In genomic region chr9:96490534-96491078, GRCh38 we compare ENCODE assay signal across 18 cellular contexts. TPM values are rescaled to one million over a fixed set of nuclear protein-coding genes. Genes with fewer than 3 reads are reported as not detected.
DNase-seq lines count a peak whose midpoint lies in the region; ATAC-seq and TF ChIP-seq lines count a peak whose summit lies in the region.
"Had no signal": no experiment of that assay in that cellular context is flagged by ENCODE, and none has a peak within 500 bp of the region (broad histone marks: within the 10 kb centered on the region; RNA-seq: fewer than 3 reads in every experiment).

No MANE protein-coding gene starts in this region.

- TF ChIP-seq CTCF in AG04450 (IDR thresholded peaks at IDR 0.05; ENCODE audit: low read depth, low read length) (no peak), Caco-2 (IDR thresholded peaks at IDR 0.05; ENCODE audit: insufficient read depth in 1 of 2, low read depth in 1 of 2, low read length in 1 of 2, severe bottlenecking in 1 of 2, unreplicated experiment in 1 of 2) (no peak), dorsolateral prefrontal cortex (IDR thresholded peaks at IDR 0.05 in 54 of 56, conservative IDR thresholded peaks at IDR 0.05 in 2 of 56; ENCODE audit: low read depth in 1 of 56, partially characterized antibody in 56 of 56) (no peak)

- peaks cover 19% of the 10 kb centered on the region for H3K79me1 ChIP-seq in mesenchymal stem cell (replicated peaks; ENCODE audit: low read length, poor library complexity, severe bottlenecking)

- H3K9me3 ChIP-seq in AG04450 (ENCODE audit: control insufficient read depth, insufficient read depth, low read length) (no peaks in the 10 kb centered on the region), Caco-2 (no peaks in the 10 kb centered on the region), mesenchymal stem cell (ENCODE audit: control insufficient read depth, low read length) (no peaks in the 10 kb centered on the region)

- ATAC-seq in stimulated activated effector memory CD8-positive, alpha-beta T cell treated with anti-CD3 and anti-CD28 coated beads, Interleukin-12 subunit alpha, Interleukin-12 subunit beta, amount 100 ng/mL, for 72 hours: no peak
- ATAC-seq in activated T-cell treated with anti-CD3 and anti-CD28 coated beads, Interleukin-2, amount 50 U/mL, for 72 hours (replicated peaks in 1 of 2): no peak

- H2AK5ac ChIP-seq in mesenchymal stem cell (ENCODE audit: low read length, severe bottlenecking): no peak overlapping the region

- H3K4me1 ChIP-seq in Caco-2: peaks cover 18% of the 10 kb centered on the region
- peaks cover 10% of the 10 kb centered on the region for H3K4me1 ChIP-seq in mesenchymal stem cell (ENCODE audit: control insufficient read depth, insufficient read depth, low read depth, low read length)

- no peak overlapping the region for H3K4me2 ChIP-seq in mesenchymal stem cell (ENCODE audit: low read length, poor library complexity, severe bottlenecking)

- H3K14ac ChIP-seq in mesenchymal stem cell (ENCODE audit: low read length in 2 of 2): no peak overlapping the region

- H4K91ac ChIP-seq in mesenchymal stem cell (ENCODE audit: low read length): no peak overlapping the region

- peaks cover 16% of the 10 kb centered on the region for H3K4me1 Mint-ChIP-seq in Caco-2 (ENCODE audit: low read depth, unreplicated experiment)
- peaks cover 6% of the 10 kb centered on the region for H3K4me1 Mint-ChIP-seq in stimulated activated effector memory CD8-positive, alpha-beta T cell treated with anti-CD3 and anti-CD28 coated beads, Interleukin-12 subunit alpha, Interleukin-12 subunit beta, amount 100 ng/mL, for 72 hours
- peaks cover 15% of the 10 kb centered on the region for H3K4me1 Mint-ChIP-seq in activated T-cell treated with anti-CD3 and anti-CD28 coated beads, Interleukin-2, amount 50 U/mL, for 72 hours (ENCODE audit: low read depth)

- H3K4me3 ChIP-seq in AG04450 (ENCODE audit: low read depth, low read length) (no peak overlapping the region), Caco-2 (ENCODE audit: low read depth, low read length) (no peak overlapping the region), dorsolateral prefrontal cortex (no peak overlapping the region), mesenchymal stem cell (ENCODE audit: insufficient read depth in 1 of 2, low read depth in 1 of 2, low read length in 2 of 2) (no peak overlapping the region)

- no peak overlapping the region for H2AFZ ChIP-seq in mesenchymal stem cell (ENCODE audit: low read depth, low read length)

- DNase-seq in AG04450 (ENCODE audit: low read depth, low spot score) (no peak), Caco-2 (no peak), dorsolateral prefrontal cortex (no peak), mesenchymal stem cell (no peak), dedifferentiated amniotic fluid mesenchymal stem cell (ENCODE audit: extremely low spot score) (no peak)
- no peak for DNase-seq in activated naive CD4-positive, alpha-beta T cell treated with anti-CD3 and anti-CD28 coated beads, Interleukin-2, amount 50 U/mL, for 16 hours
- no peak for DNase-seq in stimulated activated effector memory CD8-positive, alpha-beta T cell treated with anti-CD3 and anti-CD28 coated beads, Interleukin-12 subunit alpha, Interleukin-12 subunit beta, amount 100 ng/mL, for 72 hours (ENCODE audit: low spot score in 2 of 2)
- no peak for DNase-seq in activated T-cell treated with anti-CD3 and anti-CD28 coated beads, Interleukin-2, amount 50 U/mL, for 72 hours
- DNase-seq: GF-D8, HCEC 1CT, KBM-7, NCI-H1092, NCI-H1694, NCI-H2171, NCI-H510A treated with DMSO at 0.1 percent for 48 hours, SHP77 treated with DMSO at 0.1 percent for 48 hours had no signal

- no peak overlapping the region for H3K18ac ChIP-seq in mesenchymal stem cell (ENCODE audit: low read depth in 1 of 2, low read length in 2 of 2)

- POLR2A ChIA-PET in AG04450 (lab: Yijun Ruan, JAX): no interaction called here
- POLR2A ChIA-PET in Caco-2 (lab: Charles Lee): no interaction called here

- H3K9me3 Mint-ChIP-seq in Caco-2 (ENCODE audit: unreplicated experiment): no peaks in the 10 kb centered on the region
- H3K9me3 Mint-ChIP-seq in stimulated activated effector memory CD8-positive, alpha-beta T cell treated with anti-CD3 and anti-CD28 coated beads, Interleukin-12 subunit alpha, Interleukin-12 subunit beta, amount 100 ng/mL, for 72 hours: no peaks in the 10 kb centered on the region
- H3K9me3 Mint-ChIP-seq in activated T-cell treated with anti-CD3 and anti-CD28 coated beads, Interleukin-2, amount 50 U/mL, for 72 hours: no peaks in the 10 kb centered on the region
- H3K9me3 Mint-ChIP-seq: CD8-positive, alpha-beta T cell had no signal

- H3K4me3 Mint-ChIP-seq in Caco-2 (ENCODE audit: unreplicated experiment): no peak overlapping the region
- no peak overlapping the region for H3K4me3 Mint-ChIP-seq in stimulated activated effector memory CD8-positive, alpha-beta T cell treated with anti-CD3 and anti-CD28 coated beads, Interleukin-12 subunit alpha, Interleukin-12 subunit beta, amount 100 ng/mL, for 72 hours
- no peak overlapping the region for H3K4me3 Mint-ChIP-seq in activated T-cell treated with anti-CD3 and anti-CD28 coated beads, Interleukin-2, amount 50 U/mL, for 72 hours
- H3K4me3 Mint-ChIP-seq: CD8-positive, alpha-beta T cell had no signal

- H3K36me3 ChIP-seq in Caco-2 (ENCODE audit: control insufficient read depth, insufficient read depth, low read length) (peaks cover 4% of the 10 kb centered on the region), mesenchymal stem cell (ENCODE audit: control insufficient read depth in 1 of 2, insufficient read depth in 2 of 2, low read depth in 1 of 2, low read length in 2 of 2) (peaks cover 60 to 66% of the 10 kb centered on the region in 2 experiments)

- peaks cover 59% of the 10 kb centered on the region for H3K36me3 Mint-ChIP-seq in Caco-2 (ENCODE audit: insufficient read depth, unreplicated experiment)
- H3K36me3 Mint-ChIP-seq in stimulated activated effector memory CD8-positive, alpha-beta T cell treated with anti-CD3 and anti-CD28 coated beads, Interleukin-12 subunit alpha, Interleukin-12 subunit beta, amount 100 ng/mL, for 72 hours: peaks cover 54% of the 10 kb centered on the region
- H3K36me3 Mint-ChIP-seq in activated T-cell treated with anti-CD3 and anti-CD28 coated beads, Interleukin-2, amount 50 U/mL, for 72 hours (ENCODE audit: insufficient read depth in 2 of 2): peaks cover 2 to 11% of the 10 kb centered on the region in 2 donors

- peak overlapping the region; percentile 90 for H3K27ac Mint-ChIP-seq in Caco-2 (ENCODE audit: unreplicated experiment)
- no peak overlapping the region for H3K27ac Mint-ChIP-seq in stimulated activated effector memory CD8-positive, alpha-beta T cell treated with anti-CD3 and anti-CD28 coated beads, Interleukin-12 subunit alpha, Interleukin-12 subunit beta, amount 100 ng/mL, for 72 hours
- no peak overlapping the region for H3K27ac Mint-ChIP-seq in activated T-cell treated with anti-CD3 and anti-CD28 coated beads, Interleukin-2, amount 50 U/mL, for 72 hours

- no peak overlapping the region for H3K4ac ChIP-seq in mesenchymal stem cell (ENCODE audit: low read depth in 1 of 2, low read length in 2 of 2)

- H3K27me3 Mint-ChIP-seq in Caco-2 (ENCODE audit: insufficient read depth, unreplicated experiment): no peaks in the 10 kb centered on the region
- H3K27me3 Mint-ChIP-seq in activated T-cell treated with anti-CD3 and anti-CD28 coated beads, Interleukin-2, amount 50 U/mL, for 72 hours (ENCODE audit: low read depth): no peaks in the 10 kb centered on the region

- CTCF ChIA-PET in AG04450 (lab: Charles Lee) (no interaction called here), Caco-2 (lab: Charles Lee) (interaction anchor here (0.9 kb wide), 1 partner anchor 176 kb away, joined by 3 read pairs; no protein-coding TSS in a partner anchor)

- WGBS in mesenchymal stem cell: 94% methylated on average over 7 of the region's 10 CpGs

- no peak overlapping the region for H2BK15ac ChIP-seq in mesenchymal stem cell (ENCODE audit: low read depth, poor library complexity, severe bottlenecking)

- intact Hi-C loops in Caco-2 (cut with micrococcal nuclease; ENCODE audit: unreplicated experiment) (no loop called here), dorsolateral prefrontal cortex (cut with DNase I) (no loop called here)

- H3K9ac ChIP-seq in mesenchymal stem cell (ENCODE audit: low read length): no peak overlapping the region

- no TSS peak for BruUV-seq in Caco-2 (replicated peaks; lab: Mats Ljungman, UMichigan)

- no peak overlapping the region for H4K8ac ChIP-seq in mesenchymal stem cell (ENCODE audit: low read length)

- peak overlapping the region; percentile 11 for H3K27ac ChIP-seq in AG04450 (ENCODE audit: low read depth, low read length)
- peak overlapping the region in 41 of 59 donors; percentile 1 to 87 (median 54) for H3K27ac ChIP-seq in dorsolateral prefrontal cortex
- H3K27ac ChIP-seq in mesenchymal stem cell (ENCODE audit: low read length, poor library complexity, severe bottlenecking): no peak overlapping the region
- H3K27ac ChIP-seq: HL-60 had no signal

- H3K27me3 ChIP-seq in AG04450 (ENCODE audit: control insufficient read depth, insufficient read depth, low read length): no peaks in the 10 kb centered on the region
- no peaks in the 10 kb centered on the region for H3K27me3 ChIP-seq in Caco-2 (replicated peaks; ENCODE audit: control insufficient read depth, insufficient read depth, low read length)
- no peaks in the 10 kb centered on the region for H3K27me3 ChIP-seq in dorsolateral prefrontal cortex
- H3K27me3 ChIP-seq in mesenchymal stem cell (ENCODE audit: control insufficient read depth in 1 of 2, insufficient read depth in 1 of 2, low read length in 2 of 2): no peaks in the 10 kb centered on the region

- H2BK12ac ChIP-seq in mesenchymal stem cell (ENCODE audit: low read length in 2 of 2): no peak overlapping the region

- H2BK120ac ChIP-seq in mesenchymal stem cell (ENCODE audit: low read depth, low read length): no peak overlapping the region

- H3K23ac ChIP-seq in mesenchymal stem cell (ENCODE audit: low read length in 2 of 2): no peak overlapping the region

- H2BK5ac ChIP-seq in mesenchymal stem cell (ENCODE audit: low read depth, low read length, poor library complexity, severe bottlenecking): peak overlapping the region; percentile 53

RNA-seq across cellular contexts. Expression of gene HABP4, which starts 40.6 kb away (rescaled TPM):
- 8.9 and 10.8 TPM in 2 replicates for polyA plus RNA-seq in AG04450 (2011; rRNA removed)
- polyA minus RNA-seq in AG04450 (2011; rRNA and poly(A)+ RNA removed): 2.7 and 4.2 TPM in 2 replicates
- total RNA-seq in Caco-2 (2022) (24.8 and 26.7 TPM in 2 replicates), dorsolateral prefrontal cortex (100 to 1,000 TPM in 42 of 120 experiments, 10 to 100 TPM in 78; 55.7 to 140 (median 94.3) TPM)
- polyA plus RNA-seq in mesenchymal stem cell (2013, experiment 1 of 2): 19.7 TPM
- 18.7 TPM for polyA plus RNA-seq in mesenchymal stem cell (2013, experiment 2 of 2)
- total RNA-seq in activated T-cell treated with anti-CD3 and anti-CD28 coated beads, Interleukin-2, amount 50 U/mL, for 72 hours: 10 to 100 TPM; 13.4 to 17.5 TPM
